In the genomic region with DNA sequence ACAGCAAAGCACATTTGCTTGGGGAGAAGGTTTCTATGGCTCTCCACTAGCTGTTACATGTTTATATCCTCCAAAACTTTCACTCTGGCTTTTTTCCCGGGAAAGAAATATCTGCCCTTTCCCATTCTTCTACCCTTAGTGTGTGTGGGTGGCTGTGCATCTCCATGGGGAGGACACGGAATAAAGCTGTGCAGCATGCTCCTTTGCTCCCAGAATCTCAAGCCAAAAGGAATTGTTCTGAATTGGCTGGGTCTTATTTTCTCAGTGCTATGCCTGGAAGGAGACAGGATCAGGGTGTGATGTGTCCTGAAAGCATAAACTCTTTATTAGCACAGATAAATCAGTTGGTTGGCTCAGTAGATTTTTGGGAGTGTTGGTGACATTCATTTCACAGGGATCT, we compare ENCODE assay signal across 16 cellular contexts.
DNase-seq lines count a peak whose midpoint lies in the region; ATAC-seq and TF ChIP-seq lines count a peak whose summit lies in the region.
"Had no signal": no experiment of that assay in that cellular context is flagged by ENCODE, and none has a peak within 500 bp of the region (broad histone marks: within the 10 kb centered on the region; RNA-seq: fewer than 3 reads in every experiment).

No MANE protein-coding gene starts in this region.

- no peak for TF ChIP-seq POLR2A in thyroid gland (IDR thresholded peaks at IDR 0.05)

- H3K27me3 ChIP-seq in left lung (no peaks in the 10 kb centered on the region), stomach smooth muscle (ENCODE audit: control insufficient read depth in 1 of 2, insufficient read depth in 2 of 2, low read length in 2 of 2) (no peaks in the 10 kb centered on the region), A673 (replicated peaks; ENCODE audit: insufficient read depth, low read depth, low read length, poor library complexity) (no peaks in the 10 kb centered on the region), thyroid gland (no peaks in the 10 kb centered on the region)
- H3K27me3 ChIP-seq: cardiac muscle cell had no signal

- H3K4me1 ChIP-seq in left lung = peaks cover 0 to 8% of the 10 kb centered on the region in 2 donors
- H3K4me1 ChIP-seq in stomach smooth muscle (ENCODE audit: control insufficient read depth, insufficient read depth, low read length) = peaks cover 24% of the 10 kb centered on the region
- H3K4me1 ChIP-seq in A673 (ENCODE audit: insufficient read depth, low read length, poor library complexity, severe bottlenecking) = no peaks in the 10 kb centered on the region
- peaks cover 5 to 11% of the 10 kb centered on the region in 2 donors for H3K4me1 ChIP-seq in thyroid gland

- POLR2A ChIA-PET in A673 (lab: Charles Lee; ENCODE audit: low non-redundant PET) = no interaction called here

- no TSS peak for BruUV-seq in A673 (replicated peaks; lab: Mats Ljungman, UMichigan)

- whole genome bisulfite sequencing in thyroid gland, 2 donors = 56 to 79% methylated on average over 2 of the region's 2 CpGs

- H3K36me3 ChIP-seq in left lung = no peaks in the 10 kb centered on the region
- H3K36me3 ChIP-seq in stomach smooth muscle (ENCODE audit: control insufficient read depth in 2 of 2, insufficient read depth in 2 of 2, low read length in 2 of 2) = no peaks in the 10 kb centered on the region
- H3K36me3 ChIP-seq in A673 (ENCODE audit: insufficient read depth, low read length, poor library complexity, severe bottlenecking) = no peaks in the 10 kb centered on the region
- H3K36me3 ChIP-seq in thyroid gland = no peaks in the 10 kb centered on the region
- H3K36me3 ChIP-seq: cardiac muscle cell had no signal

- TF ChIP-seq CTCF in HFF-Myc (IDR thresholded peaks at IDR 0.05; ENCODE audit: low read depth, low read length, missing control alignments) (no peak), left lung (IDR thresholded peaks at IDR 0.05) (no peak), A673 (conservative IDR thresholded peaks at IDR 0.05; ENCODE audit: low read depth, low read length) (no peak), thyroid gland (IDR thresholded peaks at IDR 0.05) (no peak)

- H3K9ac ChIP-seq in stomach smooth muscle (ENCODE audit: low read length in 2 of 2) = no peak overlapping the region

- intact Hi-C loops in left lung (cut with DNase I) (no loop called here), A673 (cut with micrococcal nuclease; ENCODE audit: unreplicated experiment) (no loop called here), thyroid gland (cut with DNase I) (no loop called here)

- CTCF ChIA-PET in A673 (lab: Charles Lee) = no interaction called here

- H3K4me3 ChIP-seq in HFF-Myc (replicated peaks; ENCODE audit: low read depth, low read length) (no peak overlapping the region), left lung (no peak overlapping the region), stomach smooth muscle (ENCODE audit: low read length in 2 of 2) (peak overlapping the region; percentile 8 to 10), A673 (ENCODE audit: low read depth, low read length, poor library complexity, severe bottlenecking) (no peak overlapping the region), thyroid gland (replicated peaks in 1 of 3) (no peak overlapping the region)
- H3K4me3 ChIP-seq: cardiac muscle cell, K562, skin epidermis had no signal

- peak; percentile 69 for ATAC-seq in left lung
- ATAC-seq: K562 had no signal

- DNase-seq in HFF-Myc (ENCODE audit: extremely low read depth, low read depth) = peak; percentile 5
- peak; percentile 12 for DNase-seq in dermis blood vessel endothelial cell
- DNase-seq in left lung = peak in 1 of 2 donors; percentile 28
- DNase-seq in A673 (ENCODE audit: low spot score) = no peak
- no peak for DNase-seq in OCI-M2 (lab: John Stamatoyannopoulos, UW; ENCODE audit: unreplicated experiment)
- no peak for DNase-seq in NCI-H1092 treated with DMSO at 0.1 percent for 48 hours (lab: John Stamatoyannopoulos, UW)
- DNase-seq in thyroid gland = no peak
- DNase-seq: Calu3, NCI-H1436 treated with DMSO at 0.1 percent for 48 hours, NCI-H526 had no signal

- H3K9me3 ChIP-seq in left lung (no peaks in the 10 kb centered on the region), stomach smooth muscle (ENCODE audit: control insufficient read depth in 2 of 2, low read length in 2 of 2) (no peaks in the 10 kb centered on the region), A673 (ENCODE audit: low read depth, low read length, poor library complexity, severe bottlenecking) (no peaks in the 10 kb centered on the region), thyroid gland (no peaks in the 10 kb centered on the region)

- H3K27ac ChIP-seq in left lung = no peak overlapping the region
- peak overlapping the region; percentile 65 for H3K27ac ChIP-seq in stomach smooth muscle (ENCODE audit: low read length)
- H3K27ac ChIP-seq in A673 (ENCODE audit: low read depth, low read length, poor library complexity, severe bottlenecking) = no peak overlapping the region
- no peak overlapping the region for H3K27ac ChIP-seq in thyroid gland
- H3K27ac ChIP-seq: cardiac muscle cell, epithelial cell of prostate, RWPE1 had no signal

Comparison
In these comparisons a context has a peak if more than half of its experiments do, and no peak if none do; other contexts are left out.
1. DNase-seq: peak in HFF-Myc (single experiment) and dermis blood vessel endothelial cell (single experiment); none in A673 (single experiment), OCI-M2 (single experiment), NCI-H1092 treated with DMSO at 0.1 percent for 48 hours (single experiment) and thyroid gland (0 of 2).
2. H3K4me3 ChIP-seq: peak in stomach smooth muscle (2 of 2); none in HFF-Myc (single experiment), left lung (0 of 2), A673 (single experiment) and thyroid gland (0 of 3).